12 cellular contexts compared by ENCODE assay signal in genomic region chr18:63553117-63553516, GRCh38. TPM values are rescaled to one million over a fixed set of nuclear protein-coding genes. Genes with fewer than 3 reads are reported as not detected.
A peak's percentile ranks its signal among the peaks of the same experiment; 100 is the strongest.
DNase-seq lines count a peak whose midpoint lies in the region; ATAC-seq and TF ChIP-seq lines count a peak whose summit lies in the region.
"Had no signal": no experiment of that assay in that cellular context is flagged by ENCODE, and none has a peak within 500 bp of the region (broad histone marks: within the 10 kb centered on the region; RNA-seq: fewer than 3 reads in every experiment).

No MANE protein-coding gene starts in this region.

- peak; percentile 98 for ATAC-seq in omental fat pad (ENCODE audit: low FRiP score)
- no peak for ATAC-seq in natural killer cell treated with Interleukin-12 subunit alpha and Interleukin-12 subunit beta and Interleukin-15 and Interleukin-18, amount 100 ng/mL, for 72 hours
- no peak for ATAC-seq in HG02610 (IDR thresholded peaks at IDR 0.05; ENCODE audit: unreplicated experiment)
- ATAC-seq in GM18870 (IDR thresholded peaks at IDR 0.05; ENCODE audit: unreplicated experiment), result no peak

- no peak for TF ChIP-seq CTCF in BJ (IDR thresholded peaks at IDR 0.05; ENCODE audit: insufficient read depth, low read depth, low read length)
- TF ChIP-seq CTCF in omental fat pad (IDR thresholded peaks at IDR 0.05), result no peak

- no peak overlapping the region for H3K4me3 ChIP-seq in BJ (ENCODE audit: low read depth, low read length)
- H3K4me3 ChIP-seq in esophagus (ENCODE audit: low read depth in 1 of 2, low read length in 2 of 2), result no peak overlapping the region

- 9 to 14% methylated on average over 1 of the region's 1 CpG for WGBS in esophagus, 2 donors

- no peaks in the 10 kb centered on the region for H3K9me3 Mint-ChIP-seq in natural killer cell treated with Interleukin-12 subunit alpha and Interleukin-12 subunit beta and Interleukin-15 and Interleukin-18, amount 100 ng/mL, for 72 hours

- H3K4me1 Mint-ChIP-seq in natural killer cell treated with Interleukin-12 subunit alpha and Interleukin-12 subunit beta and Interleukin-15 and Interleukin-18, amount 100 ng/mL, for 72 hours (ENCODE audit: low read depth in 2 of 2), result no peaks in the 10 kb centered on the region

- peak; percentile 95 for DNase-seq in BJ (ENCODE audit: low read depth)
- peak; percentile 55 for DNase-seq in NCI-H226
- DNase-seq in omental fat pad (ENCODE audit: low spot score), result no peak
- DNase-seq in NK-92 treated with Interleukin-12 subunit alpha and Interleukin-12 subunit beta, amount 100 ng/mL, for 24 hours (lab: John Stamatoyannopoulos, UW), result no peak
- no peak for DNase-seq in natural killer cell treated with Interleukin-12 subunit alpha and Interleukin-12 subunit beta and Interleukin-15 and Interleukin-18, amount 100 ng/mL, for 72 hours (ENCODE audit: low spot score)
- DNase-seq: DMS53; effector memory CD4-positive, alpha-beta T cell; NCI-H82 had no signal

- H3K4me3 Mint-ChIP-seq in natural killer cell treated with Interleukin-12 subunit alpha and Interleukin-12 subunit beta and Interleukin-15 and Interleukin-18, amount 100 ng/mL, for 72 hours, result no peak overlapping the region

- H3K27ac ChIP-seq in esophagus (ENCODE audit: low read depth in 2 of 2, low read length in 1 of 2), result peak overlapping the region; percentile 27 to 93

- CTCF ChIA-PET in BJ (lab: Yijun Ruan, JAX), result interaction anchor here (0.6 to 4.1 kb wide), 5 partner anchors 8 to 179 kb away, joined by 3 to 23 read pairs (median 4); no protein-coding TSS in a partner anchor

- H3K36me3 ChIP-seq in BJ (ENCODE audit: control insufficient read depth, insufficient read depth, low read length), result no peaks in the 10 kb centered on the region
- no peaks in the 10 kb centered on the region for H3K36me3 ChIP-seq in esophagus (ENCODE audit: control insufficient read depth in 2 of 2, insufficient read depth in 2 of 2, low read length in 1 of 2)

- no peak overlapping the region for H3K27ac Mint-ChIP-seq in natural killer cell treated with Interleukin-12 subunit alpha and Interleukin-12 subunit beta and Interleukin-15 and Interleukin-18, amount 100 ng/mL, for 72 hours

- H3K27me3 ChIP-seq in BJ (ENCODE audit: control insufficient read depth, insufficient read depth, low read length) (no peaks in the 10 kb centered on the region), esophagus (ENCODE audit: control insufficient read depth in 1 of 2, insufficient read depth in 2 of 2, low read length in 2 of 2) (no peaks in the 10 kb centered on the region)

- POLR2A ChIA-PET in BJ (lab: Charles Lee), result interaction anchor here (0.6 to 0.7 kb wide), 2 partner anchors 13 to 130 kb away, joined by 3 to 4 read pairs; no protein-coding TSS in a partner anchor

- peaks cover 15 to 17% of the 10 kb centered on the region in 2 donors for H3K27me3 Mint-ChIP-seq in natural killer cell treated with Interleukin-12 subunit alpha and Interleukin-12 subunit beta and Interleukin-15 and Interleukin-18, amount 100 ng/mL, for 72 hours

- peaks cover 0 to 3% of the 10 kb centered on the region in 2 donors for H3K4me1 ChIP-seq in esophagus (ENCODE audit: control insufficient read depth in 2 of 2, insufficient read depth in 2 of 2, low read length in 1 of 2)

- no peaks in the 10 kb centered on the region for H3K36me3 Mint-ChIP-seq in natural killer cell treated with Interleukin-12 subunit alpha and Interleukin-12 subunit beta and Interleukin-15 and Interleukin-18, amount 100 ng/mL, for 72 hours

- H3K9me3 ChIP-seq in esophagus (ENCODE audit: control insufficient read depth in 2 of 2, insufficient read depth in 1 of 2, low read depth in 1 of 2, low read length in 1 of 2), result no peaks in the 10 kb centered on the region

RNA-seq across cellular contexts. Expression of gene SERPINB12, which starts 10.9 kb away (rescaled TPM):
- not detected in 2 replicates for polyA plus RNA-seq in BJ (2011; rRNA removed)
- polyA minus RNA-seq in BJ (2011; rRNA and poly(A)+ RNA removed), result not detected in 2 replicates
- 1 to 10 TPM in 1 of 2 donors, under 1 TPM in 1; 0.16 to 1.4 TPM for polyA plus RNA-seq in esophagus
- not detected for total RNA-seq in omental fat pad
- total RNA-seq in natural killer cell treated with Interleukin-12 subunit alpha and Interleukin-12 subunit beta and Interleukin-15 and Interleukin-18, amount 100 ng/mL, for 72 hours, result not detected
- polyA plus RNA-seq: neural cell had no signal

RNA-seq across cellular contexts. Expression of gene SERPINB13, which starts 34.0 kb away (rescaled TPM):
- not detected in 2 replicates for polyA plus RNA-seq in BJ (2011; rRNA removed)
- not detected in 2 replicates for polyA minus RNA-seq in BJ (2011; rRNA and poly(A)+ RNA removed)
- polyA plus RNA-seq in esophagus, result 100 to 1,000 TPM; 228 to 233 TPM
- total RNA-seq in omental fat pad, result not detected
- not detected for total RNA-seq in natural killer cell treated with Interleukin-12 subunit alpha and Interleukin-12 subunit beta and Interleukin-15 and Interleukin-18, amount 100 ng/mL, for 72 hours
- polyA plus RNA-seq: neural cell had no signal

Comparison
In these comparisons a context has a peak if more than half of its experiments do, and no peak if none do; other contexts are left out.
1. DNase-seq: peak in BJ (single experiment) and NCI-H226 (single experiment); none in omental fat pad (single experiment), NK-92 treated with Interleukin-12 subunit alpha and Interleukin-12 subunit beta, amount 100 ng/mL, for 24 hours (single experiment) and natural killer cell treated with Interleukin-12 subunit alpha and Interleukin-12 subunit beta and Interleukin-15 and Interleukin-18, amount 100 ng/mL, for 72 hours (single experiment).